Comparison of ENCODE assay signal across 8 cellular contexts in genomic region chr11:108008656-108009496, GRCh38. TPM values are rescaled to one million over a fixed set of nuclear protein-coding genes. Genes with fewer than 3 reads are reported as not detected.
DNase-seq lines count a peak whose midpoint lies in the region; ATAC-seq, FAIRE-seq and TF ChIP-seq lines count a peak whose summit lies in the region.

TSS of gene CUL5 (plus strand) at chr11:108008898. CDS start at chr11:108009349, 451 bp downstream.

- H3K9me3 Mint-ChIP-seq in natural killer cell, result no peaks in the 10 kb centered on the region

- ATAC-seq in GM21825 (IDR thresholded peaks at IDR 0.05; ENCODE audit: unreplicated experiment) (peak; percentile 89), natural killer cell (peak; percentile 81 to 92 (median 88))

- H3K9ac ChIP-seq in Karpas-422 (ENCODE audit: low read length) (peak within 1 kb of the TSS; percentile 92), fibroblast of lung (ENCODE audit: insufficient read depth, low read length) (peak within 1 kb of the TSS; percentile 100)

- peak within 1 kb of the TSS; percentile 98 for H3K27ac Mint-ChIP-seq in natural killer cell

- H4K20me1 ChIP-seq in Karpas-422 (ENCODE audit: insufficient read depth, low read depth, low read length), result peaks cover 19% of the 10 kb centered on the region; the same call in 1 of the 2 replicates
- H4K20me1 ChIP-seq in fibroblast of lung (ENCODE audit: control insufficient read depth, extremely low read depth, insufficient read depth, low read length), result no peaks in the 10 kb centered on the region

- H2AFZ ChIP-seq in Karpas-422 (ENCODE audit: low read length) (peak within 1 kb of the TSS; percentile 96), fibroblast of lung (ENCODE audit: low read length) (peak within 1 kb of the TSS; percentile 100)

- H3K27ac ChIP-seq in Karpas-422 (ENCODE audit: low read length), result peak within 1 kb of the TSS; percentile 79
- peak within 1 kb of the TSS; percentile 99 for H3K27ac ChIP-seq in fibroblast of lung (ENCODE audit: insufficient read depth, low read length)

- peaks cover 52% of the 10 kb centered on the region for H3K79me2 ChIP-seq in Karpas-422 (ENCODE audit: low read length)
- H3K79me2 ChIP-seq in fibroblast of lung (ENCODE audit: control insufficient read depth, insufficient read depth, low read length), result peaks cover 51% of the 10 kb centered on the region

- H3K4me3 ChIP-seq in Karpas-422 (ENCODE audit: low read length) (peak within 1 kb of the TSS; percentile 74), fibroblast of lung (replicated peaks in 1 of 4; ENCODE audit: control extremely low read depth in 1 of 4, insufficient read depth in 1 of 4, low read depth in 3 of 4, low read length in 4 of 4) (peak within 1 kb of the TSS; percentile 85 to 100 (median 98))

- intact Hi-C loops in natural killer cell (cut with micrococcal nuclease), result loop anchor here (2.0 kb wide), 1 partner anchor 458 kb away; the partner anchor contains the start of gene C11orf65

- H3K9me3 ChIP-seq in Karpas-422 (ENCODE audit: low read length) (no peaks in the 10 kb centered on the region), fibroblast of lung (ENCODE audit: control insufficient read depth, insufficient read depth, low read depth, low read length) (no peaks in the 10 kb centered on the region)

- H3K9me2 ChIP-seq in Karpas-422 (replicated peaks; ENCODE audit: insufficient read depth, low read length), result no peaks in the 10 kb centered on the region

- H3K36me3 ChIP-seq in Karpas-422 (ENCODE audit: insufficient read depth, low read length) (peaks cover 9% of the 10 kb centered on the region; the same call in 1 of the 2 replicates), fibroblast of lung (ENCODE audit: control insufficient read depth, insufficient read depth, low read length) (no peaks in the 10 kb centered on the region)

- peaks cover 21 to 25% of the 10 kb centered on the region in 2 donors for H3K4me1 Mint-ChIP-seq in natural killer cell

- no peaks in the 10 kb centered on the region for H3K36me3 Mint-ChIP-seq in natural killer cell

- peaks cover 43% of the 10 kb centered on the region for H3K4me1 ChIP-seq in Karpas-422 (ENCODE audit: low read length)
- no peaks in the 10 kb centered on the region for H3K4me1 ChIP-seq in fibroblast of lung (ENCODE audit: control insufficient read depth, extremely low read depth, insufficient read depth, low read length)

- no peaks in the 10 kb centered on the region for H3K27me3 Mint-ChIP-seq in natural killer cell (ENCODE audit: low read depth in 2 of 2)

- peak within 1 kb of the TSS; percentile 99 for H3K4me3 Mint-ChIP-seq in natural killer cell

- H3K4me2 ChIP-seq in Karpas-422 (ENCODE audit: low read depth, low read length, poor library complexity, severe bottlenecking), result peak within 1 kb of the TSS; percentile 81
- peak within 1 kb of the TSS; percentile 89 for H3K4me2 ChIP-seq in fibroblast of lung (ENCODE audit: extremely low read depth, insufficient read depth, low read length)

- FAIRE-seq in RCC 7860 (lab: Jason Lieb, UNC), result no peak

- H3K27me3 ChIP-seq in Karpas-422 (ENCODE audit: low read length) (no peaks in the 10 kb centered on the region), fibroblast of lung (ENCODE audit: control insufficient read depth, insufficient read depth, low read length) (no peaks in the 10 kb centered on the region)

- DNase-seq in EL (peak; percentile 89), Karpas-422 (peak; percentile 100), RCC 7860 (ENCODE audit: low spot score) (peak; percentile 62), fibroblast of lung (ENCODE audit: low read depth in 2 of 2) (peak; percentile 90 to 95), natural killer cell (peak; percentile 88)
- DNase-seq in activated T-helper 1 cell treated with anti-CD3 and anti-CD28 coated beads, Interleukin-2, amount 50 U/mL, for 16 hours (ENCODE audit: low read depth in 1 of 2, low spot score in 1 of 2), result peak; percentile 76 to 85
- peak; percentile 85 for DNase-seq in stimulated activated naive CD4-positive, alpha-beta T cell treated with Interleukin-2 at 50 U/mL for 16 hours (lab: John Stamatoyannopoulos, UW)

- TF ChIP-seq CTCF in fibroblast of lung (conservative IDR thresholded peaks at IDR 0.05 in 1 of 2, IDR thresholded peaks at IDR 0.05 in 1 of 2; ENCODE audit: low read depth in 1 of 2, low read length in 2 of 2) (peak; percentile 79 to 85), natural killer cell (IDR thresholded peaks at IDR 0.05) (peak; percentile 72)

RNA-seq across cellular contexts. Expression of gene CUL5, which starts in this region (rescaled TPM):
- 35.2 and 79.9 TPM in 2 replicates for total RNA-seq in Karpas-422 (2014; rRNA removed; shearing (Covaris generic); ENCODE audit: low replicate concordance)
- total RNA-seq in fibroblast of lung (28.2 and 31.3 TPM in 2 replicates), natural killer cell (10 to 100 TPM; 59.1 to 68.3 (median 60.2) TPM)
- polyA plus RNA-seq in fibroblast of lung, result 16.7 and 22.9 TPM in 2 replicates
- 12.1 and 16.4 TPM in 2 replicates for polyA plus RNA-seq in fibroblast of lung (2012)
- 6.1 and 14.9 TPM in 2 replicates for polyA minus RNA-seq in fibroblast of lung (ENCODE audit: low replicate concordance)

Comparison
In these comparisons a context has a peak if more than half of its experiments do, and no peak if none do; other contexts are left out.
1. Peak in every context shown above with its lines: DNase-seq, ATAC-seq, H3K4me3 ChIP-seq and H3K27ac ChIP-seq.